In the genomic region with DNA sequence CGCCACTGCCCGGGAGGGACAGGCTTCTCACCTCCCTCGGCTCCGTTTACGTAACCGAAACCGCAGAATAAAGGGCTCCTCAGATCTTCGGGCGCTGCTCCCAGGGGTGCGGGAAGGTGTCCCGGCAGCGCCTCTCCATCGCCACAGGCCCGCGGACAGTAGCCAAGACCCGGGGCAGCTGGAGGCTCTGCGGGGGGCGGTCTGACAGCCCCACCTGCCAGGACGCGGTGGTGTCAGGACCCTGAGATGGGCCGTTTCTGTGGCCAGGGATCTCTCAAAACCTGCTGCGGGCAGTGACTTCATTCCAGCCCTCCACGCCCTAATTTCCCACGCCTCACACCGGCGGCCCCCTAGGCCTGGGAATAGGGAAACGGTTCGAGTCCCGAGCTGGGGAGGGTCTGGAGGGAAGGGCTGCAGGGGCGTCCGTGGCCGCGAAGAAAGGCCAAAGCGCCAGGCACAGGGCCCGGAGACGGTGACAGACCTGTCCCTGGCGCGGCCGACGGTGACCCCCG, we compare ENCODE assay signal across 8 cellular contexts. TPM values are rescaled to one million over a fixed set of nuclear protein-coding genes. Genes with fewer than 3 reads are reported as not detected.
A peak's percentile ranks its signal among the peaks of the same experiment; 100 is the strongest.
DNase-seq lines count a peak whose midpoint lies in the region; ATAC-seq and TF ChIP-seq lines count a peak whose summit lies in the region.
"Not testable (repeated sequence)": the region's sequence is repeated elsewhere in the genome, so short reads cannot be mapped to it uniquely, and the experiment has no call there.

No MANE protein-coding gene starts in this region.

- TF ChIP-seq POLR2A in transverse colon (IDR thresholded peaks at IDR 0.05): not testable (repeated sequence)

- intact Hi-C loops in dorsolateral prefrontal cortex (cut with DNase I): loop anchor here in 1 of 2 donors (2.0 kb wide), 1 partner anchor 20 kb away; no protein-coding TSS in a partner anchor
- intact Hi-C loops in transverse colon (cut with DNase I; ENCODE audit: low total_unique reads): not testable (repeated sequence)

- in situ Hi-C loops in transverse colon (cut with MboI; ENCODE audit: low pct_ligation_motif_present in 1 of 4, low pct_unique_long_range_greater_than_20kb in 1 of 4, low sequenced_read_pairs in 3 of 4): not testable (repeated sequence)

- not testable (repeated sequence) for H3K27me3 ChIP-seq in dorsolateral prefrontal cortex, transverse colon
- peaks cover 12% of the 10 kb centered on the region for H3K27me3 ChIP-seq in osteoblast (ENCODE audit: insufficient read depth, low read length)

- H3K79me2 ChIP-seq in osteoblast (ENCODE audit: insufficient read depth, low read length): not testable (repeated sequence)

- not testable (repeated sequence) for H3K4me1 ChIP-seq in osteoblast (ENCODE audit: insufficient read depth, low read length); transverse colon

- H4K20me1 ChIP-seq in osteoblast (ENCODE audit: insufficient read depth, low read length): not testable (repeated sequence)

- H3K36me3 ChIP-seq in osteoblast (ENCODE audit: insufficient read depth, low read length); transverse colon: not testable (repeated sequence)

- peak; percentile 17 for ATAC-seq in GM21576 (IDR thresholded peaks at IDR 0.05; ENCODE audit: unreplicated experiment)

- H3K27ac ChIP-seq in dorsolateral prefrontal cortex (peak overlapping the region in 56 of 59 donors; percentile 24 to 97 (median 84)), transverse colon (peak overlapping the region; percentile 73 to 83 (median 78))
- H3K27ac ChIP-seq in osteoblast (ENCODE audit: low read depth, low read length): not testable (repeated sequence)

- not testable (repeated sequence) for H3K4me2 ChIP-seq in osteoblast (ENCODE audit: insufficient read depth, low read length)

- H3K9me3 ChIP-seq in osteoblast (ENCODE audit: low read depth, low read length); transverse colon: not testable (repeated sequence)

- TF ChIP-seq EP300 in transverse colon (IDR thresholded peaks at IDR 0.05; ENCODE audit: low read depth): not testable (repeated sequence)

- WGBS in transverse colon (ENCODE audit: low coverage in 1 of 2), 2 donors: 1% methylated on average over 27 of the region's 41 CpGs; no CpG with 5 or more reads in 1 of the 2 donors

- peak; percentile 3 for DNase-seq in GM03348 (ENCODE audit: low spot score)
- peak; percentile 27 for DNase-seq in HK-2 (ENCODE audit: unreplicated experiment)
- DNase-seq in activated CD4-positive, alpha-beta T cell treated with anti-CD3 and anti-CD28 coated beads, Interleukin-2, amount 50 U/mL, for 1 hour: peak; percentile 29
- peak in 3 of 10 donors; percentile 10 to 30 (median 20) for DNase-seq in dorsolateral prefrontal cortex
- DNase-seq in islet precursor cell: peak; percentile 47
- peak; percentile 31 for DNase-seq in osteoblast (ENCODE audit: insufficient read length, low spot score, missing footprints)
- DNase-seq in transverse colon: not testable (repeated sequence)

- not testable (repeated sequence) for TF ChIP-seq CTCF in dorsolateral prefrontal cortex (IDR thresholded peaks at IDR 0.05 in 54 of 56, conservative IDR thresholded peaks at IDR 0.05 in 2 of 56; ENCODE audit: low read depth in 1 of 56, partially characterized antibody in 56 of 56); osteoblast (IDR thresholded peaks at IDR 0.05; ENCODE audit: extremely low read depth, low read depth, low read length); transverse colon (IDR thresholded peaks at IDR 0.05)

- H2AFZ ChIP-seq in osteoblast (ENCODE audit: low read length): not testable (repeated sequence)

- H3K4me3 ChIP-seq in dorsolateral prefrontal cortex (peak overlapping the region; percentile 34 to 94 (median 66)), transverse colon (peak overlapping the region; percentile 13 to 79 (median 52))
- H3K4me3 ChIP-seq in osteoblast (ENCODE audit: insufficient read depth, low read length): not testable (repeated sequence)

RNA-seq across cellular contexts. Expression of gene TPPP, which starts 0.6 kb away (rescaled TPM):
- total RNA-seq in dorsolateral prefrontal cortex (100 to 1,000 TPM; 236 to 675 (median 361) TPM), osteoblast (not detected in 2 replicates), transverse colon (10 to 100 TPM in 1 of 4 donors, 1 to 10 TPM in 3; 2.2 to 40.6 (median 4.1) TPM)

Comparison
In these comparisons a context has a peak if more than half of its experiments do, and no peak if none do; other contexts are left out.
1. RNA of gene TPPP, which starts 0.6 kb away (total RNA-seq): 236 to 675 TPM in dorsolateral prefrontal cortex; 2.2 to 40.6 TPM in transverse colon and not detected in osteoblast; every median in the first group is over 4 times any median in the second.